17 cellular contexts compared by ENCODE assay signal in genomic region chr9:15498246-15499018, GRCh38.
"Had no signal": no experiment of that assay in that cellular context is flagged by ENCODE, and none has a peak within 500 bp of the region (broad histone marks: within the 10 kb centered on the region; RNA-seq: fewer than 3 reads in every experiment).

No MANE protein-coding gene starts in this region.

- ATAC-seq: natural killer cell treated with Interleukin-12 subunit alpha and Interleukin-12 subunit beta and Interleukin-15 and Interleukin-18, amount 100 ng/mL, for 72 hours; stimulated activated naive CD8-positive, alpha-beta T cell treated with anti-CD3 and anti-CD28 coated beads, Interleukin-15, Interleukin-2, amounts not matched to agents 100 U/mL and 50 U/mL, for 24 hours; T-helper 17 cell had no signal

- H3K9me3 ChIP-seq: colonic mucosa, suprapubic skin had no signal

- H3K27ac ChIP-seq: brain microvascular endothelial cell, colonic mucosa, epithelial cell of prostate, suprapubic skin, WERI-Rb-1 had no signal

- H3K27ac Mint-ChIP-seq: progenitor cell of endocrine pancreas had no signal

- H3K4me3 Mint-ChIP-seq: activated CD4-positive, alpha-beta memory T cell treated with anti-CD3 and anti-CD28 coated beads, Interleukin-2, amount 10 ng/mL, durations not matched to agents 7 days and 5 days; endodermal cell; natural killer cell treated with Interleukin-12 subunit alpha and Interleukin-12 subunit beta and Interleukin-15 and Interleukin-18, amount 100 ng/mL, for 72 hours had no signal

- H3K27me3 ChIP-seq: brain microvascular endothelial cell, colonic mucosa, suprapubic skin had no signal

- H3K4me3 ChIP-seq: colonic mucosa, suprapubic skin had no signal

- DNase-seq: activated CD4-positive, alpha-beta memory T cell treated with anti-CD3 and anti-CD28 coated beads, Interleukin-2, amount 10 ng/mL, durations not matched to agents 7 days and 5 days; activated naive CD8-positive, alpha-beta T cell treated with anti-CD3 and anti-CD28 coated beads, Interleukin-2, amount 10 ng/mL, durations not matched to agents 7 days and 5 days; anterior cingulate cortex; brain microvascular endothelial cell; central memory CD4-positive, alpha-beta T cell; colonic mucosa; endodermal cell; foreskin fibroblast; mesendoderm; occipital lobe; stimulated activated naive CD8-positive, alpha-beta T cell treated with anti-CD3 and anti-CD28 coated beads, Interleukin-15, Interleukin-2, amounts not matched to agents 100 U/mL and 50 U/mL, for 24 hours; T-helper 17 cell; WERI-Rb-1 had no signal

- H3K9me3 Mint-ChIP-seq: activated naive CD8-positive, alpha-beta T cell treated with anti-CD3 and anti-CD28 coated beads, Interleukin-2, amount 10 ng/mL, durations not matched to agents 7 days and 5 days; natural killer cell treated with Interleukin-12 subunit alpha and Interleukin-12 subunit beta and Interleukin-15 and Interleukin-18, amount 100 ng/mL, for 72 hours had no signal

- H3K36me3 ChIP-seq: brain microvascular endothelial cell, colonic mucosa had no signal

- H3K4me1 ChIP-seq: colonic mucosa, suprapubic skin had no signal

- H3K27me3 Mint-ChIP-seq: activated CD4-positive, alpha-beta memory T cell treated with anti-CD3 and anti-CD28 coated beads, Interleukin-2, amount 10 ng/mL, durations not matched to agents 7 days and 5 days; activated naive CD8-positive, alpha-beta T cell treated with anti-CD3 and anti-CD28 coated beads, Interleukin-2, amount 10 ng/mL, durations not matched to agents 7 days and 5 days; natural killer cell treated with Interleukin-12 subunit alpha and Interleukin-12 subunit beta and Interleukin-15 and Interleukin-18, amount 100 ng/mL, for 72 hours; progenitor cell of endocrine pancreas; T-helper 17 cell had no signal
